19 cellular contexts compared by ENCODE assay signal in the genomic region with DNA sequence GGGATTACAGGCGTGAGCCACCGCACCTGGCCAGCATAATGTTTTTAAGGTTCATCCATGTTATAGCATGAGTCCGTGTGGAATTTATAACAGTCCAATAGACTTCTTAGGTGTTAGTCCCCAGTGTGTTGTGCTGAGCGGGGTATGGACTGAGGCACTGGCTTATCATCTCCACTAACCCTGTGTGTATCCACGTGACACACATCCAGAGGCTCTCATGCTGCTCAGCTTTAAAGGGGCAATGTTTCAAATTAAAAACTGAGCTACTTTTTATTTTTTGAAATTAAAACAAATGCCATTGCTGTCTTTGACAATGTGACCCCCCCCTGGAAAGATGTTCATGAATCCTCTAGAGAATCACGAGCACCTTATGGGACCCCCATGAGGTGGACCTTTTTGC.
"Had no signal": no experiment of that assay in that cellular context is flagged by ENCODE, and none has a peak within 500 bp of the region (broad histone marks: within the 10 kb centered on the region; RNA-seq: fewer than 3 reads in every experiment).

No MANE protein-coding gene starts in this region.

- H3K36me3 Mint-ChIP-seq: activated naive CD8-positive, alpha-beta T cell had no signal

- H3K27me3 ChIP-seq: body of pancreas had no signal

- H3K4me1 Mint-ChIP-seq: activated CD4-positive, alpha-beta T cell treated with anti-CD3 and anti-CD28 coated beads, Interleukin-2, amount 10 ng/mL, durations not matched to agents 7 days and 5 days had no signal

- DNase-seq: activated CD4-positive, alpha-beta T cell treated with anti-CD3 and anti-CD28 coated beads, Interleukin-2, amount 10 ng/mL, durations not matched to agents 7 days and 5 days; activated CD8-positive, alpha-beta memory T cell treated with anti-CD3 and anti-CD28 coated beads, Interleukin-2, amount 50 U/mL, for 48 hours; activated gamma-delta T cell; activated T-cell treated with anti-CD3 and anti-CD28 coated beads, Interleukin-2, amount 50 U/mL, for 72 hours; amniotic stem cell; body of pancreas; central memory CD4-positive, alpha-beta T cell; cortex of kidney; effector CD4-positive, alpha-beta T cell; left ventricle myocardium inferior; mucosa of descending colon; naive thymus-derived CD4-positive, alpha-beta T cell; posterior cingulate gyrus; retina; stimulated activated CD4-positive, alpha-beta T cell treated with anti-CD3 and anti-CD28 coated beads, Interleukin-4, amount 100 ng/mL, for 1 hour; stimulated activated naive CD4-positive, alpha-beta T cell; substantia nigra had no signal

- H3K4me1 ChIP-seq: body of pancreas, left ventricle myocardium inferior had no signal

- H3K27ac ChIP-seq: body of pancreas, left ventricle myocardium inferior had no signal

- H3K4me3 Mint-ChIP-seq: activated CD4-positive, alpha-beta T cell treated with anti-CD3 and anti-CD28 coated beads, Interleukin-2, amount 10 ng/mL, durations not matched to agents 7 days and 5 days; activated naive CD8-positive, alpha-beta T cell; activated T-cell treated with anti-CD3 and anti-CD28 coated beads, Interleukin-2, amount 50 U/mL, for 72 hours; naive thymus-derived CD4-positive, alpha-beta T cell; T-helper 2 cell treated with Interferon-gamma antibody and Interleukin-4, amounts not matched to agents 5 μg/mL and 100 μg/mL, for 36 hours had no signal

- H3K9me3 Mint-ChIP-seq: activated T-cell treated with anti-CD3 and anti-CD28 coated beads, Interleukin-2, amount 50 U/mL, for 72 hours; T-helper 2 cell treated with Interferon-gamma antibody and Interleukin-4, amounts not matched to agents 5 μg/mL and 100 μg/mL, for 36 hours had no signal

- H3K27me3 Mint-ChIP-seq: activated naive CD8-positive, alpha-beta T cell had no signal

- H3K36me3 ChIP-seq: left ventricle myocardium inferior had no signal

- H3K4me3 ChIP-seq: body of pancreas, left ventricle myocardium inferior, mucosa of descending colon had no signal

- H3K27ac Mint-ChIP-seq: activated CD4-positive, alpha-beta T cell treated with anti-CD3 and anti-CD28 coated beads, Interleukin-2, amount 10 ng/mL, durations not matched to agents 7 days and 5 days; activated naive CD8-positive, alpha-beta T cell; activated T-cell treated with anti-CD3 and anti-CD28 coated beads, Interleukin-2, amount 50 U/mL, for 72 hours; naive thymus-derived CD4-positive, alpha-beta T cell; T-helper 2 cell treated with Interferon-gamma antibody and Interleukin-4, amounts not matched to agents 5 μg/mL and 100 μg/mL, for 36 hours had no signal

- ATAC-seq: body of pancreas; mucosa of descending colon; naive thymus-derived CD4-positive, alpha-beta T cell had no signal

- H3K9me3 ChIP-seq: body of pancreas, left ventricle myocardium inferior, mucosa of descending colon had no signal
